ENCODE assay signal across 8 cellular contexts in the genomic region with DNA sequence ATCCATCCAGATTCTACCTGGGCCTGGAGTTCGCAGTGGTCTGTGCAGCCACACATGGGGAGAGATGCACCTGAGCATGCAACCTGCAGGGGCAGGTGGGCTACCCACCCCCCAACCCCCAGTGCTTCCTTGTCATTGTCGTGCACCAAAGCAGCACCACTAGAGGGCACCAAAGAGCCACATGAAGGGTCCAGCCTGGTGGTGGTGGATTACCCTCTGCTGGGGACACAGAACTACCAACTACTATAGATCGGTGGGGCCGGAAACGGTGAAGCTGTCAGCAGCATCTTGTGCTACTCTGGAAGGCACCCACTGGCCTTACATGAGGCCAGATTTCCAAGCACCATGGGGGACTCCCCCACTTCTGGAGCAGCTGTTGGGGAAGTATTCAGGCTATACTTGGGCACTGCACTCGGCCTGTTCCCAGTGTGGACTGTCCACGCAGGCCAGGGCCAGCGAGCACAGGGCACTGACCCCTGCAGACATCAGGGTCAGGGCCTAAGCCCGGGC.
A peak's percentile ranks its signal among the peaks of the same experiment; 100 is the strongest.
DNase-seq lines count a peak whose midpoint lies in the region; ATAC-seq and TF ChIP-seq lines count a peak whose summit lies in the region.

No MANE protein-coding gene starts in this region.

- H3K36me3 ChIP-seq in Caco-2 (ENCODE audit: control insufficient read depth, insufficient read depth, low read length) (no peaks in the 10 kb centered on the region), Loucy (ENCODE audit: insufficient read depth, low read length) (no peaks in the 10 kb centered on the region)

- POLR2A ChIA-PET in Caco-2 (lab: Charles Lee), result no interaction called here

- H3F3A ChIP-seq in Loucy (ENCODE audit: low read depth), result no peaks in the 10 kb centered on the region

- peak; percentile 93 to 97 for TF ChIP-seq CTCF in Caco-2 (IDR thresholded peaks at IDR 0.05; ENCODE audit: insufficient read depth in 1 of 2, low read depth in 1 of 2, low read length in 1 of 2, severe bottlenecking in 1 of 2, unreplicated experiment in 1 of 2)
- TF ChIP-seq CTCF in Loucy (conservative IDR thresholded peaks at IDR 0.05; ENCODE audit: low read length), result peak; percentile 98
- peak; percentile 94 for TF ChIP-seq CTCF in neural crest cell (conservative IDR thresholded peaks at IDR 0.05)

- no peak overlapping the region for H3K4me2 ChIP-seq in Loucy (ENCODE audit: low read depth, low read length, poor library complexity, severe bottlenecking)

- H3K4me1 ChIP-seq in Caco-2 (no peaks in the 10 kb centered on the region), Loucy (ENCODE audit: insufficient read depth, low read length, poor library complexity, severe bottlenecking) (no peaks in the 10 kb centered on the region)

- H3K27ac Mint-ChIP-seq in Caco-2 (ENCODE audit: unreplicated experiment) (no peak overlapping the region), neural crest cell (ENCODE audit: unreplicated experiment) (no peak overlapping the region)
- no peak overlapping the region for H3K27ac Mint-ChIP-seq in stimulated activated naive CD8-positive, alpha-beta T cell treated with anti-CD3 and anti-CD28 coated beads, Interleukin-15, amount 100 ng/mL, for 72 hours

- DNase-seq in Caco-2 (peak; percentile 89 to 90), RKO (ENCODE audit: low spot score) (peak; percentile 82), fibroblast of peridontal ligament (ENCODE audit: extremely low read depth) (peak; percentile 79), neural crest cell (ENCODE audit: low read depth, low spot score) (peak; percentile 95)
- DNase-seq in activated T-cell treated with anti-CD3 and anti-CD28 coated beads, Interleukin-2, amount 50 U/mL, for 4 hours, result peak; percentile 65
- DNase-seq in stimulated activated naive CD8-positive, alpha-beta T cell treated with anti-CD3 and anti-CD28 coated beads, Interleukin-15, amount 100 ng/mL, for 72 hours, result peak; percentile 80

- no TSS peak for BruUV-seq in Caco-2 (replicated peaks; lab: Mats Ljungman, UMichigan)

- peak; percentile 69 for ATAC-seq in GM21576 (IDR thresholded peaks at IDR 0.05; ENCODE audit: unreplicated experiment)
- peak; percentile 90 to 92 for ATAC-seq in activated T-cell treated with anti-CD3 and anti-CD28 coated beads, Interleukin-2, amount 50 U/mL, for 4 hours
- peak; percentile 93 for ATAC-seq in stimulated activated naive CD8-positive, alpha-beta T cell treated with anti-CD3 and anti-CD28 coated beads, Interleukin-15, amount 100 ng/mL, for 72 hours

- CTCF ChIA-PET in Caco-2 (lab: Charles Lee), result interaction anchor here (0.9 to 1.5 kb wide), 4 partner anchors 9 to 460 kb away, joined by 3 to 5 read pairs (median 4); no protein-coding TSS in a partner anchor

- H3K27me3 Mint-ChIP-seq in Caco-2 (ENCODE audit: insufficient read depth, unreplicated experiment), result no peaks in the 10 kb centered on the region
- H3K27me3 Mint-ChIP-seq in activated T-cell treated with anti-CD3 and anti-CD28 coated beads, Interleukin-2, amount 50 U/mL, for 4 hours (ENCODE audit: low read depth), result no peaks in the 10 kb centered on the region
- peaks cover 10% of the 10 kb centered on the region for H3K27me3 Mint-ChIP-seq in neural crest cell (ENCODE audit: low read depth)
- peaks cover 7% of the 10 kb centered on the region for H3K27me3 Mint-ChIP-seq in stimulated activated naive CD8-positive, alpha-beta T cell treated with anti-CD3 and anti-CD28 coated beads, Interleukin-15, amount 100 ng/mL, for 72 hours

- H3K27me3 ChIP-seq in Caco-2 (replicated peaks; ENCODE audit: control insufficient read depth, insufficient read depth, low read length) (no peaks in the 10 kb centered on the region), Loucy (ENCODE audit: insufficient read depth, low read length, poor library complexity, severe bottlenecking) (no peaks in the 10 kb centered on the region)

- no peaks in the 10 kb centered on the region for H3K79me2 ChIP-seq in Loucy (ENCODE audit: insufficient read depth, low read length)

- peaks cover 4% of the 10 kb centered on the region for H3K36me3 Mint-ChIP-seq in Caco-2 (ENCODE audit: insufficient read depth, unreplicated experiment)
- no peaks in the 10 kb centered on the region for H3K36me3 Mint-ChIP-seq in activated T-cell treated with anti-CD3 and anti-CD28 coated beads, Interleukin-2, amount 50 U/mL, for 4 hours (ENCODE audit: insufficient read depth)
- no peaks in the 10 kb centered on the region for H3K36me3 Mint-ChIP-seq in neural crest cell (ENCODE audit: low read depth)

- H3K4me1 Mint-ChIP-seq in Caco-2 (ENCODE audit: low read depth, unreplicated experiment) (peaks cover 13% of the 10 kb centered on the region), neural crest cell (peaks cover 17% of the 10 kb centered on the region)
- H3K4me1 Mint-ChIP-seq in activated T-cell treated with anti-CD3 and anti-CD28 coated beads, Interleukin-2, amount 50 U/mL, for 4 hours (ENCODE audit: low read depth), result no peaks in the 10 kb centered on the region
- peaks cover 6% of the 10 kb centered on the region for H3K4me1 Mint-ChIP-seq in stimulated activated naive CD8-positive, alpha-beta T cell treated with anti-CD3 and anti-CD28 coated beads, Interleukin-15, amount 100 ng/mL, for 72 hours

- no peaks in the 10 kb centered on the region for H3K9me2 ChIP-seq in Loucy (replicated peaks; ENCODE audit: low read depth, low read length)

- H3K9me3 Mint-ChIP-seq in Caco-2 (ENCODE audit: unreplicated experiment), result no peaks in the 10 kb centered on the region
- H3K9me3 Mint-ChIP-seq in activated T-cell treated with anti-CD3 and anti-CD28 coated beads, Interleukin-2, amount 50 U/mL, for 4 hours, result no peaks in the 10 kb centered on the region
- no peaks in the 10 kb centered on the region for H3K9me3 Mint-ChIP-seq in neural crest cell
- no peaks in the 10 kb centered on the region for H3K9me3 Mint-ChIP-seq in stimulated activated naive CD8-positive, alpha-beta T cell treated with anti-CD3 and anti-CD28 coated beads, Interleukin-15, amount 100 ng/mL, for 72 hours

- no peak overlapping the region for H3K9ac ChIP-seq in Loucy (ENCODE audit: low read depth, low read length, poor library complexity, severe bottlenecking)

- H2AFZ ChIP-seq in Loucy (ENCODE audit: low read length), result no peak overlapping the region

- H3K4me3 Mint-ChIP-seq in Caco-2 (ENCODE audit: unreplicated experiment) (no peak overlapping the region), neural crest cell (no peak overlapping the region)
- no peak overlapping the region for H3K4me3 Mint-ChIP-seq in activated T-cell treated with anti-CD3 and anti-CD28 coated beads, Interleukin-2, amount 50 U/mL, for 4 hours
- H3K4me3 Mint-ChIP-seq in stimulated activated naive CD8-positive, alpha-beta T cell treated with anti-CD3 and anti-CD28 coated beads, Interleukin-15, amount 100 ng/mL, for 72 hours, result no peak overlapping the region

- no peak overlapping the region for H3K4me3 ChIP-seq in Caco-2 (ENCODE audit: low read depth, low read length)
- no peak overlapping the region for H3K4me3 ChIP-seq in Loucy (ENCODE audit: low read length, poor library complexity, severe bottlenecking)

- intact Hi-C loops in Caco-2 (cut with micrococcal nuclease; ENCODE audit: unreplicated experiment), result loop anchor here (1.0 to 5.0 kb wide), 5 partner anchors 59 to 476 kb away; no protein-coding TSS in a partner anchor

- H4K20me1 ChIP-seq in Loucy (ENCODE audit: insufficient read depth, low read length, poor library complexity, severe bottlenecking), result no peaks in the 10 kb centered on the region

- H3K9me3 ChIP-seq in Caco-2, result no peaks in the 10 kb centered on the region
- H3K9me3 ChIP-seq in Loucy (ENCODE audit: insufficient read depth, low read depth, low read length), result no peaks in the 10 kb centered on the region
